In genomic region chr15:44726568-44727461, GRCh38 we compare ENCODE assay signal across 8 cellular contexts. TPM values are rescaled to one million over a fixed set of nuclear protein-coding genes. Genes with fewer than 3 reads are reported as not detected.
DNase-seq lines count a peak whose midpoint lies in the region; ATAC-seq and TF ChIP-seq lines count a peak whose summit lies in the region.

No MANE protein-coding gene starts in this region.

- no peak for TF ChIP-seq CTCF in HL-60 (IDR thresholded peaks at IDR 0.05; ENCODE audit: insufficient read depth, low read length)
- TF ChIP-seq CTCF in neural progenitor cell (IDR thresholded peaks at IDR 0.05): no peak

- H4K20me1 ChIP-seq in neural progenitor cell (ENCODE audit: low read depth): no peaks in the 10 kb centered on the region

- H3K27ac Mint-ChIP-seq in neural progenitor cell: no peak overlapping the region

- peaks cover 18% of the 10 kb centered on the region for H3F3A ChIP-seq in neural progenitor cell (ENCODE audit: low read depth)

- peak overlapping the region; percentile 80 for H3K27ac ChIP-seq in HL-60 (replicated peaks)
- H3K27ac ChIP-seq in neural progenitor cell: no peak overlapping the region

- intact Hi-C loops in left colon (cut with DNase I, micrococcal nuclease): no loop called here

- no peak overlapping the region for H3K9ac ChIP-seq in neural progenitor cell

- H3K27me3 Mint-ChIP-seq in neural progenitor cell (ENCODE audit: insufficient read depth, low read depth): peaks cover 4% of the 10 kb centered on the region

- no peak overlapping the region for H3K4me3 Mint-ChIP-seq in neural progenitor cell

- no peaks in the 10 kb centered on the region for H3K4me1 ChIP-seq in neural progenitor cell

- DNase-seq in CMK (ENCODE audit: low read depth): peak; percentile 52
- DNase-seq in HL-60 (ENCODE audit: low read depth in 1 of 2, low spot score in 1 of 2): peak; percentile 85 to 89
- peak; percentile 78 for DNase-seq in T-helper 22 cell (ENCODE audit: low read depth)
- peak; percentile 52 for DNase-seq in brain pericyte (ENCODE audit: low read depth, low spot score)
- DNase-seq in left colon: peak; percentile 53 to 76
- peak; percentile 46 to 82 (median 74) for DNase-seq in stimulated activated naive CD4-positive, alpha-beta T cell (lab: John Stamatoyannopoulos, UW)
- DNase-seq in neural progenitor cell (ENCODE audit: low spot score): no peak

- ATAC-seq in GM19438 (IDR thresholded peaks at IDR 0.05; ENCODE audit: low read depth, unreplicated experiment) (peak; percentile 33), left colon (peak; percentile 39)

- H3K27me3 ChIP-seq in HL-60 (ENCODE audit: insufficient read depth, poor library complexity, severe bottlenecking): no peaks in the 10 kb centered on the region
- peaks cover 33% of the 10 kb centered on the region for H3K27me3 ChIP-seq in neural progenitor cell

- no peaks in the 10 kb centered on the region for H3K9me3 Mint-ChIP-seq in neural progenitor cell

- H3K4me3 ChIP-seq in HL-60 (replicated peaks; ENCODE audit: insufficient read depth, low read length): no peak overlapping the region; the same call in 1 of the 2 replicates
- H3K4me3 ChIP-seq in neural progenitor cell: no peak overlapping the region

- H3K4me2 ChIP-seq in neural progenitor cell: no peak overlapping the region

- no peaks in the 10 kb centered on the region for H3K79me2 ChIP-seq in neural progenitor cell (ENCODE audit: low read depth)

- H3K9me3 ChIP-seq in neural progenitor cell (ENCODE audit: low read depth): no peaks in the 10 kb centered on the region

- H3K36me3 Mint-ChIP-seq in neural progenitor cell: peaks cover 7% of the 10 kb centered on the region

- no peaks in the 10 kb centered on the region for H3K36me3 ChIP-seq in neural progenitor cell

- no peak overlapping the region for H2AFZ ChIP-seq in neural progenitor cell (replicated peaks)

- H3K4me1 Mint-ChIP-seq in neural progenitor cell: peaks cover 22% of the 10 kb centered on the region

RNA-seq across cellular contexts. Expression of gene TRIM69, which starts 9.5 kb away (rescaled TPM):
- total RNA-seq in left colon: 10 to 100 TPM; 15.7 to 16.4 TPM
- total RNA-seq in neural progenitor cell (ENCODE audit: low replicate concordance): 0.46 and 0.51 TPM in 2 replicates

RNA-seq across cellular contexts. Expression of gene B2M, which starts 15.5 kb away (rescaled TPM):
- 1,000 to 10,000 TPM; 4,423 to 4,762 TPM for total RNA-seq in left colon
- total RNA-seq in neural progenitor cell (ENCODE audit: low replicate concordance): 73.5 and 120 TPM in 2 replicates

RNA-seq across cellular contexts. Expression of gene PATL2, which starts 15.7 kb away (rescaled TPM):
- total RNA-seq in left colon: 1 to 10 TPM; 4.3 to 4.5 TPM
- 0.68 TPM in 1 of 2 replicates, not detected in the other for total RNA-seq in neural progenitor cell (ENCODE audit: low replicate concordance)

Comparison
In these comparisons a context has a peak if more than half of its experiments do, and no peak if none do; other contexts are left out.
1. RNA of gene TRIM69, which starts 9.5 kb away (total RNA-seq): 15.7 to 16.4 TPM in left colon; 0.46 to 0.51 TPM in neural progenitor cell; every median in the first group is over 10 times any median in the second.
2. RNA of gene B2M, which starts 15.5 kb away (total RNA-seq): 4,423 to 4,762 TPM in left colon; 73.5 to 120 TPM in neural progenitor cell; every median in the first group is over 10 times any median in the second.